In the genomic region with DNA sequence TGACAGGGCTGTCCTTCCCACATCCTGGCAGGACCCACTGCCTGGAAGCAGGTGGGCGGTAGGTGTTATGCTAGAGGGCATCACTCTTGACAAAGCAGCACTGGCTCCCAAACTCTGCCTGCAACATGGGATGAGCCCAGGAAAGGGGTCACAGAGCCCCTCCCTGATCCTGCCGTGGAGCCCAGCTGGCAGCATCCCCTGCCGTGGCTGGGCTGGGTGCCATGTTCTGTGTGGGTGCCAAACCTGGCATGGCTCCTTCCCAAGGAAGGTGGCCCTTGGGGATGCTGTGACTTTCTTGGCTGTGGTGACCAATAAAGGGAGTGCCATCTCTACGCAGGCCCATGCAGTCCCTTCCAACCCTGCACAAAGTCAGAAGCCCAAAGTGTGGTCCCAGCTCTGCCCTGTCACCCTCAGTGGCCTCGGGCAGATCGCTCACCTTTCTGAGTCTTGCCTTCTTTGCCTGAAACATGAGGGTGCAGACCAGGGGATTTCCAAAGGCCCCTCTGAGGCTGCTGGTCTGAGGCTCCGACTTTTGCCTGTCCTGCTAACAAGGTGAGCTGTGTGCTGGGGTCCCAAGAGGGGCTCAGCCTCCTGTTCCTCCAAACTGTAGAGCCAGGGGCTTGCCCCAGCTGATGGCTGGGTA, we compare ENCODE assay signal across 33 cellular contexts. TPM values are rescaled to one million over a fixed set of nuclear protein-coding genes. Genes with fewer than 3 reads are reported as not detected.
DNase-seq lines count a peak whose midpoint lies in the region; ATAC-seq and TF ChIP-seq lines count a peak whose summit lies in the region.
"Had no signal": no experiment of that assay in that cellular context is flagged by ENCODE, and none has a peak within 500 bp of the region (broad histone marks: within the 10 kb centered on the region; RNA-seq: fewer than 3 reads in every experiment).

No MANE protein-coding gene starts in this region.

- TF ChIP-seq POLR2A in breast epithelium (IDR thresholded peaks at IDR 0.05) (no peak), heart left ventricle (IDR thresholded peaks at IDR 0.05) (no peak)

- H3K27ac ChIP-seq in breast epithelium (peak overlapping the region; percentile 57 to 61), heart left ventricle (peak overlapping the region in 11 of 12 donors; percentile 24 to 93 (median 81))
- H3K27ac ChIP-seq: A549, left lung, parathyroid adenoma, upper lobe of right lung, VCaP had no signal

- BruUV-seq in MCF 10A (replicated peaks; lab: Mats Ljungman, UMichigan) = no TSS peak

- H3K4me1 Mint-ChIP-seq in MCF 10A (ENCODE audit: insufficient read depth, unreplicated experiment) (peaks cover 14% of the 10 kb centered on the region), nephron (peaks cover 60% of the 10 kb centered on the region)

- no peaks in the 10 kb centered on the region for H3K36me3 Mint-ChIP-seq in MCF 10A (ENCODE audit: insufficient read depth, unreplicated experiment)
- no peaks in the 10 kb centered on the region for H3K36me3 Mint-ChIP-seq in nephron (ENCODE audit: low read depth)
- H3K36me3 Mint-ChIP-seq: activated CD8-positive, alpha-beta memory T cell treated with anti-CD3 and anti-CD28 coated beads, Interleukin-2, amount 10 ng/mL, durations not matched to agents 7 days and 5 days; activated naive CD4-positive, alpha-beta T cell treated with anti-CD3 and anti-CD28 coated beads, Interleukin-2, amount 10 ng/mL, durations not matched to agents 7 days and 5 days had no signal

- H3K27me3 ChIP-seq in breast epithelium (no peaks in the 10 kb centered on the region), heart left ventricle (no peaks in the 10 kb centered on the region), MG63 (no peaks in the 10 kb centered on the region)
- H3K27me3 ChIP-seq: sigmoid colon, upper lobe of right lung had no signal

- peaks cover 0 to 9% of the 10 kb centered on the region in 2 donors for H3K4me1 ChIP-seq in breast epithelium
- H3K4me1 ChIP-seq in heart left ventricle = peaks cover 21 to 76% (median 57%) of the 10 kb centered on the region in 12 donors

- H3K36me3 ChIP-seq in breast epithelium (no peaks in the 10 kb centered on the region), heart left ventricle (no peaks in the 10 kb centered on the region), MG63 (no peaks in the 10 kb centered on the region)
- H3K36me3 ChIP-seq: left lung, sigmoid colon, upper lobe of right lung had no signal

- DNase-seq in breast epithelium (ENCODE audit: low spot score in 2 of 2) = peak in 1 of 2 donors; percentile 43
- no peak for DNase-seq in MCF 10A (ENCODE audit: unreplicated experiment)
- peak in 3 of 5 donors; percentile 59 to 71 (median 61) for DNase-seq in heart left ventricle
- DNase-seq in MG63 = no peak
- DNase-seq in NOMO-1 treated with DMSO at 0.1 percent for 48 hours (lab: John Stamatoyannopoulos, UW; ENCODE audit: unreplicated experiment) = no peak
- no peak for DNase-seq in NK-92 treated with Interleukin-12 subunit alpha and Interleukin-12 subunit beta, amount 100 ng/mL, for 24 hours (lab: John Stamatoyannopoulos, UW)
- no peak for DNase-seq in midbrain (lab: John Stamatoyannopoulos, UW)
- DNase-seq: activated CD4-positive, alpha-beta T cell treated with anti-CD3 and anti-CD28 coated beads, Interleukin-2, amount 10 ng/mL, durations not matched to agents 24 days and 14 days; activated CD8-positive, alpha-beta memory T cell treated with anti-CD3 and anti-CD28 coated beads, Interleukin-2, amount 10 ng/mL, durations not matched to agents 7 days and 5 days; activated naive CD4-positive, alpha-beta T cell treated with anti-CD3 and anti-CD28 coated beads, Interleukin-2, amount 10 ng/mL, durations not matched to agents 7 days and 5 days; DMS79; effector memory CD4-positive, alpha-beta T cell; erythroblast; left lung; NCI-H146; NCI-H2171 treated with DMSO at 0.1 percent for 48 hours; NCI-H524; nephron progenitor cell; sigmoid colon; upper lobe of right lung had no signal

- no peak overlapping the region for H3K27ac Mint-ChIP-seq in MCF 10A (ENCODE audit: low read depth, unreplicated experiment)
- H3K27ac Mint-ChIP-seq in nephron = peak overlapping the region in 2 of 3 experiments; percentile 47 to 79
- H3K27ac Mint-ChIP-seq: activated CD4-positive, alpha-beta T cell treated with anti-CD3 and anti-CD28 coated beads, Interleukin-2, amount 10 ng/mL, durations not matched to agents 24 days and 14 days; activated CD8-positive, alpha-beta memory T cell treated with anti-CD3 and anti-CD28 coated beads, Interleukin-2, amount 10 ng/mL, durations not matched to agents 7 days and 5 days; activated naive CD4-positive, alpha-beta T cell treated with anti-CD3 and anti-CD28 coated beads, Interleukin-2, amount 10 ng/mL, durations not matched to agents 7 days and 5 days; B cell; GM23338; nephron progenitor cell; stimulated activated naive CD8-positive, alpha-beta T cell treated with anti-CD3 and anti-CD28 coated beads, Interleukin-15, Interleukin-2, amounts not matched to agents 100 ng/mL and 50 ng/mL, for 24 hours; T-helper 2 cell treated with Interferon-gamma antibody and Interleukin-4, amounts not matched to agents 5 μg/mL and 100 μg/mL, for 36 hours had no signal

- CTCF ChIA-PET in MCF 10A (lab: Yijun Ruan, JAX) = interaction anchor here (0.5 to 37.5 kb wide), 9 partner anchors 11 to 286 kb away, joined by 3 to 1608 read pairs (median 4); no protein-coding TSS in a partner anchor

- peak; percentile 2 to 49 (median 28) for ATAC-seq in heart left ventricle
- ATAC-seq: A549; activated CD8-positive, alpha-beta memory T cell treated with anti-CD3 and anti-CD28 coated beads, Interleukin-2, amount 10 ng/mL, durations not matched to agents 7 days and 5 days; GM23338; K562; left lung; SK-N-SH treated with all-trans-retinoic acid at 6 μM for 48 hours; upper lobe of right lung had no signal

- no peak overlapping the region for H3K4me3 Mint-ChIP-seq in MCF 10A (ENCODE audit: unreplicated experiment)
- no peak overlapping the region for H3K4me3 Mint-ChIP-seq in nephron
- H3K4me3 Mint-ChIP-seq: activated CD4-positive, alpha-beta T cell treated with anti-CD3 and anti-CD28 coated beads, Interleukin-2, amount 10 ng/mL, durations not matched to agents 24 days and 14 days; activated CD8-positive, alpha-beta memory T cell treated with anti-CD3 and anti-CD28 coated beads, Interleukin-2, amount 10 ng/mL, durations not matched to agents 7 days and 5 days; activated naive CD4-positive, alpha-beta T cell treated with anti-CD3 and anti-CD28 coated beads, Interleukin-2, amount 10 ng/mL, durations not matched to agents 7 days and 5 days; B cell; GM23338; nephron progenitor cell; stimulated activated naive CD8-positive, alpha-beta T cell treated with anti-CD3 and anti-CD28 coated beads, Interleukin-15, Interleukin-2, amounts not matched to agents 100 ng/mL and 50 ng/mL, for 24 hours; T-helper 2 cell treated with Interferon-gamma antibody and Interleukin-4, amounts not matched to agents 5 μg/mL and 100 μg/mL, for 36 hours had no signal

- H3K9me3 ChIP-seq in breast epithelium (no peaks in the 10 kb centered on the region), heart left ventricle (no peaks in the 10 kb centered on the region), MG63 (no peaks in the 10 kb centered on the region)
- H3K9me3 ChIP-seq: A549, left lung, sigmoid colon, upper lobe of right lung had no signal

- H3K9me3 Mint-ChIP-seq in MCF 10A (ENCODE audit: unreplicated experiment) (no peaks in the 10 kb centered on the region), nephron (no peaks in the 10 kb centered on the region)
- H3K9me3 Mint-ChIP-seq: activated CD4-positive, alpha-beta T cell treated with anti-CD3 and anti-CD28 coated beads, Interleukin-2, amount 10 ng/mL, durations not matched to agents 24 days and 14 days; activated naive CD4-positive, alpha-beta T cell treated with anti-CD3 and anti-CD28 coated beads, Interleukin-2, amount 10 ng/mL, durations not matched to agents 7 days and 5 days; GM23338; nephron progenitor cell; stimulated activated naive CD8-positive, alpha-beta T cell treated with anti-CD3 and anti-CD28 coated beads, Interleukin-15, Interleukin-2, amounts not matched to agents 100 ng/mL and 50 ng/mL, for 24 hours; T-helper 2 cell treated with Interferon-gamma antibody and Interleukin-4, amounts not matched to agents 5 μg/mL and 100 μg/mL, for 36 hours had no signal

- WGBS in heart left ventricle, 4 donors = 57 to 65% (median 60%) methylated on average over 7 of the region's 7 CpGs

- H3K4me3 ChIP-seq in breast epithelium (no peak overlapping the region), heart left ventricle (no peak overlapping the region), MG63 (no peak overlapping the region)
- H3K4me3 ChIP-seq: A549, GM23338, K562, left lung, sigmoid colon, upper lobe of right lung had no signal

- H3K27me3 Mint-ChIP-seq in MCF 10A (ENCODE audit: insufficient read depth, unreplicated experiment) = no peaks in the 10 kb centered on the region
- H3K27me3 Mint-ChIP-seq in nephron (ENCODE audit: low read depth) = peaks cover 14% of the 10 kb centered on the region
- H3K27me3 Mint-ChIP-seq: stimulated activated naive CD8-positive, alpha-beta T cell treated with anti-CD3 and anti-CD28 coated beads, Interleukin-15, Interleukin-2, amounts not matched to agents 100 ng/mL and 50 ng/mL, for 24 hours had no signal

- POLR2A ChIA-PET in MCF 10A (lab: Yijun Ruan, JAX) = no interaction called here

- intact Hi-C loops in breast epithelium (cut with DNase I; ENCODE audit: low total_unique reads) = no loop called here
- intact Hi-C loops in MCF 10A (cut with micrococcal nuclease) = no loop called here
- intact Hi-C loops in heart left ventricle (cut with DNase I) = no loop called here

- TF ChIP-seq CTCF in breast epithelium (IDR thresholded peaks at IDR 0.05) = no peak
- TF ChIP-seq CTCF in MCF 10A (IDR thresholded peaks at IDR 0.05; ENCODE audit: unreplicated experiment) = no peak
- TF ChIP-seq CTCF in heart left ventricle (IDR thresholded peaks at IDR 0.05) = no peak
- no peak for TF ChIP-seq CTCF in nephron (IDR thresholded peaks at IDR 0.05; ENCODE audit: unreplicated experiment in 3 of 3)

RNA-seq across cellular contexts. Expression of gene CDK18, which starts 6.0 kb away (rescaled TPM):
- total RNA-seq in breast epithelium (10 to 100 TPM in 1 of 3 donors, 1 to 10 TPM in 2; 1.4 to 12.3 (median 9.2) TPM), MCF 10A (2022) (4.9 and 6.8 TPM in 2 replicates), heart left ventricle (100 to 1,000 TPM; 106 to 198 (median 141) TPM)
- 100 to 1,000 TPM in 1 of 2 donors, 10 to 100 TPM in 1; 62.5 to 147 TPM for polyA plus RNA-seq in heart left ventricle
- 0.89 and 3.0 TPM in 2 replicates for total RNA-seq in MG63 (2014; rRNA removed; shearing (Covaris generic); ENCODE audit: low replicate concordance)

RNA-seq across cellular contexts. Expression of gene BLACAT1, which starts 54.6 kb away (rescaled TPM):
- total RNA-seq in breast epithelium = 1 to 10 TPM in 1 of 3 donors, under 1 TPM in 1, not detected in 1; 0.66 to 1.5 TPM
- total RNA-seq in MCF 10A (2022) = 0.72 and 1.1 TPM in 2 replicates
- under 1 TPM in 1 of 9 donors, not detected in 8; 0.27 TPM for total RNA-seq in heart left ventricle
- not detected for polyA plus RNA-seq in heart left ventricle
- not detected in 2 replicates for total RNA-seq in MG63 (2014; rRNA removed; shearing (Covaris generic); ENCODE audit: low replicate concordance)
- total RNA-seq: B cell, fibroblast of villous mesenchyme, mononuclear cell, RPMI7951 had no signal

Comparison
In these comparisons a context has a peak if more than half of its experiments do, and no peak if none do; other contexts are left out.
1. DNase-seq: peak in heart left ventricle (3 of 5); none in MCF 10A (single experiment), MG63 (single experiment), NOMO-1 treated with DMSO at 0.1 percent for 48 hours (single experiment), NK-92 treated with Interleukin-12 subunit alpha and Interleukin-12 subunit beta, amount 100 ng/mL, for 24 hours (single experiment) and midbrain (single experiment).
2. RNA of gene CDK18, which starts 6.0 kb away (total RNA-seq): 106 to 198 TPM in heart left ventricle; 1.4 to 12.3 TPM in breast epithelium, 4.9 to 6.8 TPM in MCF 10A and 0.89 to 3.0 TPM in MG63; every median in the first group is over 4 times any median in the second.